ENCODE assay signal across 24 cellular contexts in the genomic region with DNA sequence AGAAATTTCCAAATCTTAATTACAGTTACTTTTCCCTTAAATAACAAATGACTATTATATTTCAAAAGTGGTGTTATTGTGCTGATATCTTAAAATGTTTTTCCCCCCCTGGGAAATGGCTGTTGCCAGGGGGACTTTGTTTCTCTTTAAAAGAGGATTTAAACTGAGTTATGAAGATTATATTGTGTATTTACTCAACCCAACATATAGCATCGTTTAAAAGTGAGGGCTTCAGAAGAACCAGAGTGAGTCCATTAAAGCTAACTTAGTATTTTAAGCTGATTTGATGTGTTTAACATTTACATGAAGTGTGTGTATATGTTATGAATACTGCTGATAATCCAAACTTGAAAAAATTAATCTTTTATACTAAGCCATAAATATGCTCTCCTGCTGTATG.
A peak's percentile ranks its signal among the peaks of the same experiment; 100 is the strongest.
DNase-seq lines count a peak whose midpoint lies in the region; ATAC-seq, FAIRE-seq and TF ChIP-seq lines count a peak whose summit lies in the region.
"Had no signal": no experiment of that assay in that cellular context is flagged by ENCODE, and none has a peak within 500 bp of the region (broad histone marks: within the 10 kb centered on the region; RNA-seq: fewer than 3 reads in every experiment).

No MANE protein-coding gene starts in this region.

- no peak for TF ChIP-seq RAD21 in A549 (conservative IDR thresholded peaks at IDR 0.05 in 1 of 2, IDR thresholded peaks at IDR 0.05 in 1 of 2)
- no peak for TF ChIP-seq RAD21 in IMR-90 (IDR thresholded peaks at IDR 0.05; ENCODE audit: low read length)

- H2AFZ ChIP-seq in IMR-90 (replicated peaks; ENCODE audit: low read length, poor library complexity) (no peak overlapping the region), astrocyte (ENCODE audit: low read depth, low read length) (no peak overlapping the region)
- H2AFZ ChIP-seq: GM23338 had no signal

- H3K9me3 Mint-ChIP-seq in astrocyte (ENCODE audit: unreplicated experiment) (no peaks in the 10 kb centered on the region), osteocyte (ENCODE audit: unreplicated experiment) (no peaks in the 10 kb centered on the region)
- no peaks in the 10 kb centered on the region for H3K9me3 Mint-ChIP-seq in activated naive CD8-positive, alpha-beta T cell treated with anti-CD3 and anti-CD28 coated beads, Interleukin-2, amount 50 U/mL, for 24 hours
- H3K9me3 Mint-ChIP-seq: CD4-positive, alpha-beta T cell; GM23338 had no signal

- H3K27ac ChIP-seq in A549 = peak overlapping the region; percentile 66 to 84; a peak in 4 of 6 replicates
- H3K27ac ChIP-seq in IMR-90 (ENCODE audit: insufficient read depth, low read length) = peak overlapping the region; percentile 99; the same call in 1 of the 2 replicates
- peak overlapping the region; percentile 64 for H3K27ac ChIP-seq in astrocyte (ENCODE audit: low read depth, low read length)

- DNase-seq in A549 (ENCODE audit: low read depth in 1 of 2, low spot score in 1 of 2) = no peak
- no peak for DNase-seq in IMR-90
- no peak for DNase-seq in astrocyte (ENCODE audit: low read depth)
- DNase-seq in osteocyte (ENCODE audit: extremely low spot score, unreplicated experiment) = no peak
- DNase-seq in stimulated activated CD4-positive, alpha-beta T cell treated with anti-CD3 and anti-CD28 coated beads, Interleukin-12 subunit alpha, Interleukin-12 subunit beta, amount 100 ng/mL, for 4 hours = no peak
- no peak for DNase-seq in activated naive CD8-positive, alpha-beta T cell treated with anti-CD3 and anti-CD28 coated beads, Interleukin-2, amount 50 U/mL, for 24 hours
- DNase-seq in stimulated activated CD4-positive, alpha-beta T cell treated with anti-CD3 and anti-CD28 coated beads, Interleukin-4, amount 100 ng/mL, for 4 hours = no peak
- DNase-seq: CD4-positive, alpha-beta T cell; DMS153; KBM-7; MM.1S; NCI-H1048; NCI-H1417 treated with DMSO at 0.1 percent for 48 hours; NCI-H187 treated with DMSO at 0.1 percent for 48 hours; NCI-H2107; NCI-H226; NCI-H510A treated with DMSO at 0.1 percent for 48 hours; NCI-H748 treated with DMSO at 0.1 percent for 48 hours; NK-92 treated with Interleukin-12 subunit alpha and Interleukin-12 subunit beta, amount 100 ng/mL, for 24 hours had no signal

- H2AK9ac ChIP-seq in IMR-90 (replicated peaks; ENCODE audit: low read depth, low read length, poor library complexity) = no peak overlapping the region

- H4K8ac ChIP-seq in IMR-90 (ENCODE audit: low read depth in 2 of 2, low read length in 2 of 2) = no peak overlapping the region

- H3K23ac ChIP-seq in IMR-90 (ENCODE audit: low read depth, low read length) = no peak overlapping the region

- H2BK120ac ChIP-seq in IMR-90 (ENCODE audit: low read depth, low read length) = no peak overlapping the region

- no peak overlapping the region; the same call in 2 of the 3 replicates for H2BK15ac ChIP-seq in IMR-90 (ENCODE audit: low read depth, low read length)

- no peaks in the 10 kb centered on the region for H3K9me3 ChIP-seq in A549
- no peaks in the 10 kb centered on the region for H3K9me3 ChIP-seq in IMR-90 (ENCODE audit: control insufficient read depth, insufficient read depth, low read length)
- no peaks in the 10 kb centered on the region for H3K9me3 ChIP-seq in astrocyte (ENCODE audit: insufficient read depth, low read depth, low read length)

- POLR2A ChIA-PET in A549 (lab: Yijun Ruan, JAX) (no interaction called here), IMR-90 (lab: Charles Lee; ENCODE audit: unreplicated experiment) (no interaction called here)

- TF ChIP-seq POLR2A in A549 (IDR thresholded peaks at IDR 0.05; ENCODE audit: low read length) (no peak), IMR-90 (IDR thresholded peaks at IDR 0.05; ENCODE audit: low read depth, low read length) (no peak)

- no peaks in the 10 kb centered on the region for H3K27me3 Mint-ChIP-seq in astrocyte (ENCODE audit: low read depth, unreplicated experiment)
- H3K27me3 Mint-ChIP-seq in osteocyte (ENCODE audit: unreplicated experiment) = no peaks in the 10 kb centered on the region
- no peaks in the 10 kb centered on the region for H3K27me3 Mint-ChIP-seq in activated naive CD8-positive, alpha-beta T cell treated with anti-CD3 and anti-CD28 coated beads, Interleukin-2, amount 50 U/mL, for 24 hours
- H3K27me3 Mint-ChIP-seq: CD4-positive, alpha-beta T cell had no signal

- peaks cover 25 to 37% of the 10 kb centered on the region in 2 experiments for H3K79me1 ChIP-seq in IMR-90 (ENCODE audit: low read depth in 1 of 2, low read length in 2 of 2)

- peak overlapping the region; percentile 37; the same call in 1 of the 2 replicates for H3K56ac ChIP-seq in IMR-90 (ENCODE audit: extremely low read depth, insufficient read depth, low read length)

- peaks cover 63% of the 10 kb centered on the region for H3K4me1 ChIP-seq in A549
- peaks cover 8% of the 10 kb centered on the region for H3K4me1 ChIP-seq in IMR-90 (ENCODE audit: control insufficient read depth, insufficient read depth, low read length)
- H3K4me1 ChIP-seq in astrocyte (ENCODE audit: insufficient read depth, low read length) = peaks cover 16% of the 10 kb centered on the region

- no peak overlapping the region for H2BK20ac ChIP-seq in IMR-90 (ENCODE audit: low read depth, low read length)

- H3K27me3 ChIP-seq in IMR-90 (ENCODE audit: control insufficient read depth, insufficient read depth, low read length) = no peaks in the 10 kb centered on the region
- H3K27me3 ChIP-seq in astrocyte (ENCODE audit: insufficient read depth, low read length) = no peaks in the 10 kb centered on the region

- intact Hi-C loops in IMR-90 (cut with micrococcal nuclease) = no loop called here

- H3K4ac ChIP-seq in IMR-90 (ENCODE audit: low read depth, low read length) = 0 out of 2 replicates have a peak overlapping the region, but pooled peaks have one; percentile 24

- H3K18ac ChIP-seq in IMR-90 (ENCODE audit: low read depth, low read length) = peak overlapping the region; percentile 95

- H3K4me3 Mint-ChIP-seq in astrocyte (ENCODE audit: unreplicated experiment) = no peak overlapping the region
- H3K4me3 Mint-ChIP-seq in osteocyte (ENCODE audit: unreplicated experiment) = no peak overlapping the region
- H3K4me3 Mint-ChIP-seq in activated naive CD8-positive, alpha-beta T cell treated with anti-CD3 and anti-CD28 coated beads, Interleukin-2, amount 50 U/mL, for 24 hours = no peak overlapping the region
- H3K4me3 Mint-ChIP-seq: CD4-positive, alpha-beta T cell; GM23338 had no signal

- no peak for TF ChIP-seq EP300 in A549 (IDR thresholded peaks at IDR 0.05)

- no peak overlapping the region for H3K4me3 ChIP-seq in A549
- no peak overlapping the region for H3K4me3 ChIP-seq in IMR-90 (ENCODE audit: insufficient read depth, low read depth, low read length)
- H3K4me3 ChIP-seq in astrocyte (ENCODE audit: insufficient read depth, low read depth, low read length) = no peak overlapping the region
- H3K4me3 ChIP-seq: GM23338 had no signal

- peak overlapping the region; percentile 99 for H2BK5ac ChIP-seq in IMR-90 (ENCODE audit: low read depth, low read length, poor library complexity, severe bottlenecking)

- no peak overlapping the region for H2AK5ac ChIP-seq in IMR-90 (ENCODE audit: low read depth, low read length)

- dilution Hi-C loops in IMR-90 (cut with HindIII; ENCODE audit: low sequenced_read_pairs, unreplicated experiment) = no loop called here

- no peak for FAIRE-seq in A549 (lab: Jason Lieb, UNC)
- FAIRE-seq in astrocyte (lab: Jason Lieb, UNC) = no peak
- FAIRE-seq: GM12891, HepG2 had no signal

- no peak overlapping the region; the same call in 1 of the 2 replicates for H4K5ac ChIP-seq in IMR-90 (ENCODE audit: low read depth, low read length)

- H3K79me2 ChIP-seq in astrocyte (ENCODE audit: insufficient read depth, low read length) = peaks cover 14% of the 10 kb centered on the region

- H3K4me1 Mint-ChIP-seq in astrocyte (ENCODE audit: low read depth, unreplicated experiment) = peaks cover 28% of the 10 kb centered on the region
- peaks cover 62% of the 10 kb centered on the region for H3K4me1 Mint-ChIP-seq in osteocyte (ENCODE audit: unreplicated experiment)
- H3K4me1 Mint-ChIP-seq in activated naive CD8-positive, alpha-beta T cell treated with anti-CD3 and anti-CD28 coated beads, Interleukin-2, amount 50 U/mL, for 24 hours = peaks cover 1% of the 10 kb centered on the region
- H3K4me1 Mint-ChIP-seq: GM23338 had no signal

- BruUV-seq in IMR-90 (replicated peaks; lab: Mats Ljungman, UMichigan) = no TSS peak

- ATAC-seq in A549 (no peak), IMR-90 (ENCODE audit: low read depth) (no peak), HG03159 (IDR thresholded peaks at IDR 0.05; ENCODE audit: unreplicated experiment) (no peak)
- no peak for ATAC-seq in activated naive CD8-positive, alpha-beta T cell treated with anti-CD3 and anti-CD28 coated beads, Interleukin-2, amount 50 U/mL, for 24 hours
- ATAC-seq: GM23338, HCT116, HepG2 had no signal

- peaks cover 3% of the 10 kb centered on the region for H3K9me1 ChIP-seq in IMR-90 (ENCODE audit: insufficient read depth, low read length)

- CTCF ChIA-PET in A549 (lab: Yijun Ruan, JAX) = no interaction called here
- CTCF ChIA-PET in IMR-90 (lab: Yijun Ruan, JAX) = no interaction called here

- H3K4me2 ChIP-seq in A549 (peak overlapping the region; percentile 1; the same call in 1 of the 3 replicates), IMR-90 (ENCODE audit: low read depth, low read length) (no peak overlapping the region), astrocyte (ENCODE audit: low read length) (no peak overlapping the region)
- H3K4me2 ChIP-seq: GM23338 had no signal

- H3K36me3 ChIP-seq in IMR-90 (ENCODE audit: control insufficient read depth, insufficient read depth, low read length) (peaks cover 32% of the 10 kb centered on the region), astrocyte (ENCODE audit: insufficient read depth, low read length) (peaks cover 20% of the 10 kb centered on the region)

- H3K27ac Mint-ChIP-seq in astrocyte (ENCODE audit: unreplicated experiment) (peak overlapping the region; percentile 85), osteocyte (ENCODE audit: unreplicated experiment) (peak overlapping the region; percentile 88)
- no peak overlapping the region for H3K27ac Mint-ChIP-seq in activated naive CD8-positive, alpha-beta T cell treated with anti-CD3 and anti-CD28 coated beads, Interleukin-2, amount 50 U/mL, for 24 hours
- H3K27ac Mint-ChIP-seq: CD4-positive, alpha-beta T cell; GM23338 had no signal

- WGBS in A549 (ENCODE audit: missing lambda C conversion rate) = 31% methylated on average over 1 of the region's 1 CpG
- no CpG with 5 or more reads among the region's 1 CpG for WGBS in IMR-90 (ENCODE audit: extremely low coverage in 2 of 2, insufficient read length in 1 of 2), 2 experiments

- in situ Hi-C loops in IMR-90 (cut with MboI; ENCODE audit: low sequenced_read_pairs) = loop anchor here (10.0 kb wide), 1 partner anchor 317 kb away; no protein-coding TSS in a partner anchor

- no peak overlapping the region for H3K14ac ChIP-seq in IMR-90 (replicated peaks; ENCODE audit: low read depth, low read length)

- no peak for TF ChIP-seq CTCF in A549 (IDR thresholded peaks at IDR 0.05)
- TF ChIP-seq CTCF in IMR-90 (conservative IDR thresholded peaks at IDR 0.05; ENCODE audit: low read depth, low read length) = no peak
- no peak for TF ChIP-seq CTCF in astrocyte (IDR thresholded peaks at IDR 0.05; ENCODE audit: insufficient read depth, low read depth, low read length)
- TF ChIP-seq CTCF in osteocyte (IDR thresholded peaks at IDR 0.05) = no peak

- H3K9ac ChIP-seq in IMR-90 (ENCODE audit: low read depth, low read length) (no peak overlapping the region), astrocyte (ENCODE audit: low read length) (no peak overlapping the region)

- H4K91ac ChIP-seq in IMR-90 (ENCODE audit: insufficient read depth, low read depth, low read length) = no peak overlapping the region

- H3K36me3 Mint-ChIP-seq in astrocyte (ENCODE audit: low read depth, unreplicated experiment) (peaks cover 1% of the 10 kb centered on the region), osteocyte (ENCODE audit: unreplicated experiment) (peaks cover 52% of the 10 kb centered on the region)
- H3K36me3 Mint-ChIP-seq in activated naive CD8-positive, alpha-beta T cell treated with anti-CD3 and anti-CD28 coated beads, Interleukin-2, amount 50 U/mL, for 24 hours (ENCODE audit: low read depth) = no peaks in the 10 kb centered on the region

- H4K20me1 ChIP-seq in IMR-90 (ENCODE audit: insufficient read depth, low read length) = no peaks in the 10 kb centered on the region
- no peaks in the 10 kb centered on the region for H4K20me1 ChIP-seq in astrocyte (ENCODE audit: insufficient read depth, low read length)
